ENCODE assay signal across 12 cellular contexts in the genomic region with DNA sequence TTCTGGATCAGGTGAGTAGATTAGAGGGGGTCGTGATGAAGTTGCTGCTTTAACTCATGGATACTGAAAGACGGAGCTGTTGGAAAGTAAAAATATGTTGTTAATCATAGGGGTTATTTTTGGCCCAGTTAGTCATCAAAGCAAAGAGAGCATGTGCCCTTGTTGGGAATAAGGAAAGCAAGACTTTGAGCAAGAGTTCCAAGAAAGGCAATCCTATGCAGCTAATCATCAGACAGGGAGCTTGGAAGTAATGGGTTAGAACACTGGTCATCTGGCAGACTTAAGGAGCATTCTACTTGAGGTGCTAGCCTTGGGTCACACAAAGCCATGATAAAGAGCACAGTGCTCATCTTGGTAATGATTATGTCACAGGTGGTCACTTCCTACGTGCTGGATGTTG. TPM values are rescaled to one million over a fixed set of nuclear protein-coding genes. Genes with fewer than 3 reads are reported as not detected.
DNase-seq lines count a peak whose midpoint lies in the region; ATAC-seq and TF ChIP-seq lines count a peak whose summit lies in the region.
"Had no signal": no experiment of that assay in that cellular context is flagged by ENCODE, and none has a peak within 500 bp of the region (broad histone marks: within the 10 kb centered on the region; RNA-seq: fewer than 3 reads in every experiment).

No MANE protein-coding gene starts in this region.

- no peak for ATAC-seq in PC-3
- peak; percentile 84 for ATAC-seq in omental fat pad (ENCODE audit: low FRiP score)
- ATAC-seq in HG03565 (IDR thresholded peaks at IDR 0.05; ENCODE audit: unreplicated experiment) = no peak
- no peak for ATAC-seq in HG03457 (IDR thresholded peaks at IDR 0.05; ENCODE audit: unreplicated experiment)

- H3K4me1 ChIP-seq in PC-3 (ENCODE audit: insufficient read depth, low read length) (no peaks in the 10 kb centered on the region), esophagus squamous epithelium (peaks cover 0 to 10% (median 3%) of the 10 kb centered on the region in 3 donors)

- no peak overlapping the region for H3K4me3 ChIP-seq in AG04450 (ENCODE audit: low read depth, low read length)
- H3K4me3 ChIP-seq in PC-3 (ENCODE audit: low read length) = no peak overlapping the region
- no peak overlapping the region for H3K4me3 ChIP-seq in esophagus squamous epithelium
- H3K4me3 ChIP-seq: BLaER1 treated with 17β-estradiol and CSF1 and Interleukin-3, amounts not matched to agents 10 nM and 100 nM had no signal

- BruUV-seq in PC-3 (replicated peaks; lab: Mats Ljungman, UMichigan) = no TSS peak

- TF ChIP-seq CTCF in AG04450 (IDR thresholded peaks at IDR 0.05; ENCODE audit: low read depth, low read length) = no peak
- TF ChIP-seq CTCF in PC-3 (conservative IDR thresholded peaks at IDR 0.05; ENCODE audit: low read depth, low read length) = no peak
- TF ChIP-seq CTCF in esophagus squamous epithelium (IDR thresholded peaks at IDR 0.05) = no peak
- no peak for TF ChIP-seq CTCF in omental fat pad (IDR thresholded peaks at IDR 0.05)
- no peak for TF ChIP-seq CTCF in type B pancreatic cell (conservative IDR thresholded peaks at IDR 0.05)

- POLR2A ChIA-PET in AG04450 (lab: Yijun Ruan, JAX) (interaction anchor here (0.6 to 1.1 kb wide), 3 partner anchors 42 to 214 kb away, joined by 3 to 4 read pairs (median 3); a partner anchor contains a TSS), PC-3 (lab: Charles Lee; ENCODE audit: unreplicated experiment) (no interaction called here)

- H3K4me3 Mint-ChIP-seq in type B pancreatic cell = no peak overlapping the region
- H3K4me3 Mint-ChIP-seq: activated naive CD4-positive, alpha-beta T cell treated with anti-CD3 and anti-CD28 coated beads, Interleukin-2, amount 10 ng/mL, durations not matched to agents 7 days and 5 days had no signal

- no peaks in the 10 kb centered on the region for H3K9me3 ChIP-seq in AG04450 (ENCODE audit: control insufficient read depth, insufficient read depth, low read length)
- H3K9me3 ChIP-seq in PC-3 (ENCODE audit: low read length) = no peaks in the 10 kb centered on the region
- no peaks in the 10 kb centered on the region for H3K9me3 ChIP-seq in esophagus squamous epithelium
- H3K9me3 ChIP-seq: BLaER1 treated with 17β-estradiol and CSF1 and Interleukin-3, amounts not matched to agents 10 nM and 100 nM had no signal

- H3K36me3 Mint-ChIP-seq in type B pancreatic cell = no peaks in the 10 kb centered on the region
- H3K36me3 Mint-ChIP-seq: activated naive CD4-positive, alpha-beta T cell treated with anti-CD3 and anti-CD28 coated beads, Interleukin-2, amount 10 ng/mL, durations not matched to agents 7 days and 5 days had no signal

- no peaks in the 10 kb centered on the region for H3K9me2 ChIP-seq in PC-3 (replicated peaks; ENCODE audit: low read length)

- no peaks in the 10 kb centered on the region for H4K20me1 ChIP-seq in PC-3 (ENCODE audit: low read length)
- H4K20me1 ChIP-seq: BLaER1 treated with 17β-estradiol and CSF1 and Interleukin-3, amounts not matched to agents 10 nM and 100 nM had no signal

- no peaks in the 10 kb centered on the region for H3K9me3 Mint-ChIP-seq in type B pancreatic cell
- H3K9me3 Mint-ChIP-seq: activated naive CD4-positive, alpha-beta T cell treated with anti-CD3 and anti-CD28 coated beads, Interleukin-2, amount 10 ng/mL, durations not matched to agents 7 days and 5 days had no signal

- DNase-seq in AG04450 (ENCODE audit: low read depth, low spot score) (peak; percentile 82), PC-3 (peak; percentile 12), esophagus squamous epithelium (lab: John Stamatoyannopoulos, UW) (no peak), omental fat pad (ENCODE audit: low spot score) (no peak), NCI-H69 (lab: John Stamatoyannopoulos, UW) (no peak), type B pancreatic cell (ENCODE audit: extremely low spot score, unreplicated experiment) (no peak)
- DNase-seq: activated CD4-positive, alpha-beta T cell treated with anti-CD3 and anti-CD28 coated beads for 48 hours; activated naive CD4-positive, alpha-beta T cell treated with anti-CD3 and anti-CD28 coated beads, Interleukin-2, amount 10 ng/mL, durations not matched to agents 7 days and 5 days; right cardiac atrium had no signal

- H3K36me3 ChIP-seq in PC-3 (ENCODE audit: low read depth, low read length) (no peaks in the 10 kb centered on the region), esophagus squamous epithelium (no peaks in the 10 kb centered on the region)
- H3K36me3 ChIP-seq: BLaER1 treated with 17β-estradiol and CSF1 and Interleukin-3, amounts not matched to agents 10 nM and 100 nM had no signal

- 57 to 68% methylated on average over 3 of the region's 3 CpGs for WGBS in esophagus squamous epithelium, 2 donors

- no peak overlapping the region for H3K27ac Mint-ChIP-seq in type B pancreatic cell
- H3K27ac Mint-ChIP-seq: activated naive CD4-positive, alpha-beta T cell treated with anti-CD3 and anti-CD28 coated beads, Interleukin-2, amount 10 ng/mL, durations not matched to agents 7 days and 5 days had no signal

- intact Hi-C loops in PC-3 (cut with micrococcal nuclease) = no loop called here
- intact Hi-C loops in esophagus squamous epithelium (cut with DNase I) = no loop called here

- H3K4me2 ChIP-seq in PC-3 (ENCODE audit: low read length) = no peak overlapping the region

- CTCF ChIA-PET in AG04450 (lab: Charles Lee) = no interaction called here
- CTCF ChIA-PET in PC-3 (lab: Charles Lee) = no interaction called here

- peaks cover 2% of the 10 kb centered on the region for H3K27me3 Mint-ChIP-seq in type B pancreatic cell
- H3K27me3 Mint-ChIP-seq: activated naive CD4-positive, alpha-beta T cell treated with anti-CD3 and anti-CD28 coated beads, Interleukin-2, amount 10 ng/mL, durations not matched to agents 7 days and 5 days had no signal

- H3F3A ChIP-seq in PC-3 (ENCODE audit: low read length, unreplicated experiment) = no peaks in the 10 kb centered on the region

- peak overlapping the region; percentile 89 for H3K27ac ChIP-seq in AG04450 (ENCODE audit: low read depth, low read length)
- no peak overlapping the region for H3K27ac ChIP-seq in PC-3 (ENCODE audit: low read length)
- H3K27ac ChIP-seq in esophagus squamous epithelium = peak overlapping the region in 3 of 4 donors; percentile 36 to 73 (median 70)
- H3K27ac ChIP-seq: BLaER1 treated with 17β-estradiol and CSF1 and Interleukin-3, amounts not matched to agents 10 nM and 100 nM had no signal

- no peak overlapping the region for H3K9ac ChIP-seq in PC-3 (ENCODE audit: low read length)
- H3K9ac ChIP-seq: BLaER1 treated with 17β-estradiol and CSF1 and Interleukin-3, amounts not matched to agents 10 nM and 100 nM had no signal

- H3K4me1 Mint-ChIP-seq in type B pancreatic cell (ENCODE audit: unreplicated experiment) = no peaks in the 10 kb centered on the region
- H3K4me1 Mint-ChIP-seq: activated naive CD4-positive, alpha-beta T cell treated with anti-CD3 and anti-CD28 coated beads, Interleukin-2, amount 10 ng/mL, durations not matched to agents 7 days and 5 days had no signal

- H2AFZ ChIP-seq in PC-3 (ENCODE audit: low read length) = no peak overlapping the region

- no peak for TF ChIP-seq POLR2A in esophagus squamous epithelium (IDR thresholded peaks at IDR 0.05)

- no peaks in the 10 kb centered on the region for H3K27me3 ChIP-seq in AG04450 (ENCODE audit: control insufficient read depth, insufficient read depth, low read length)
- H3K27me3 ChIP-seq in PC-3 (ENCODE audit: low read length) = no peaks in the 10 kb centered on the region
- H3K27me3 ChIP-seq in esophagus squamous epithelium = no peaks in the 10 kb centered on the region
- H3K27me3 ChIP-seq: BLaER1 treated with 17β-estradiol and CSF1 and Interleukin-3, amounts not matched to agents 10 nM and 100 nM had no signal

- no peaks in the 10 kb centered on the region for H3K79me2 ChIP-seq in PC-3 (ENCODE audit: low read length)

RNA-seq across cellular contexts. Expression of a gene that starts 18.3 kb away (rescaled TPM):
- polyA plus RNA-seq in AG04450 (2011; rRNA removed) = 0.92 and 1.1 TPM in 2 replicates
- polyA minus RNA-seq in AG04450 (2011; rRNA and poly(A)+ RNA removed) = 0.23 and 0.61 TPM in 2 replicates
- total RNA-seq in PC-3 (2014; rRNA removed) (not detected in 2 replicates), esophagus squamous epithelium (1 to 10 TPM in 2 of 4 donors, under 1 TPM in 2; 0.34 to 7.4 (median 1.8) TPM), omental fat pad (10 to 100 TPM in 2 of 4 donors, 1 to 10 TPM in 2; 4.8 to 17.7 (median 11.4) TPM), type B pancreatic cell (ENCODE audit: low replicate concordance) (1.3 TPM in 1 of 2 replicates, not detected in the other)

RNA-seq across cellular contexts. Expression of a gene that starts 39.7 kb away (rescaled TPM):
- not detected in 2 replicates for polyA plus RNA-seq in AG04450 (2011; rRNA removed)
- not detected in 2 replicates for polyA minus RNA-seq in AG04450 (2011; rRNA and poly(A)+ RNA removed)
- not detected in 2 replicates for total RNA-seq in PC-3 (2014; rRNA removed)
- 10 to 100 TPM in 1 of 4 donors, 1 to 10 TPM in 2, under 1 TPM in 1; 0.11 to 21.9 (median 2.4) TPM for total RNA-seq in esophagus squamous epithelium
- 100 to 1,000 TPM in 1 of 4 donors, 10 to 100 TPM in 3; 10.2 to 122 (median 40.2) TPM for total RNA-seq in omental fat pad
- total RNA-seq in type B pancreatic cell (ENCODE audit: low replicate concordance) = not detected in 2 replicates

RNA-seq across cellular contexts. Expression of a gene that starts 59.6 kb away (rescaled TPM):
- polyA plus RNA-seq in AG04450 (2011; rRNA removed) = 1.2 and 1.3 TPM in 2 replicates
- 0.09 and 0.17 TPM in 2 replicates for polyA minus RNA-seq in AG04450 (2011; rRNA and poly(A)+ RNA removed)
- total RNA-seq in PC-3 (2014; rRNA removed) = not detected in 2 replicates
- total RNA-seq in esophagus squamous epithelium = 10 to 100 TPM in 1 of 4 donors, 1 to 10 TPM in 2, under 1 TPM in 1; 0.76 to 23.3 (median 3.1) TPM
- 100 to 1,000 TPM in 3 of 4 donors, 10 to 100 TPM in 1; 24.6 to 412 (median 114) TPM for total RNA-seq in omental fat pad
- total RNA-seq in type B pancreatic cell (ENCODE audit: low replicate concordance) = 2.8 TPM in 1 of 2 replicates, not detected in the other

Comparison
In these comparisons a context has a peak if more than half of its experiments do, and no peak if none do; other contexts are left out.
1. DNase-seq: peak in AG04450 (single experiment) and PC-3 (single experiment); none in esophagus squamous epithelium (single experiment), omental fat pad (single experiment), NCI-H69 (single experiment) and type B pancreatic cell (single experiment).